Comparison of ENCODE assay signal across 23 cellular contexts in the genomic region with DNA sequence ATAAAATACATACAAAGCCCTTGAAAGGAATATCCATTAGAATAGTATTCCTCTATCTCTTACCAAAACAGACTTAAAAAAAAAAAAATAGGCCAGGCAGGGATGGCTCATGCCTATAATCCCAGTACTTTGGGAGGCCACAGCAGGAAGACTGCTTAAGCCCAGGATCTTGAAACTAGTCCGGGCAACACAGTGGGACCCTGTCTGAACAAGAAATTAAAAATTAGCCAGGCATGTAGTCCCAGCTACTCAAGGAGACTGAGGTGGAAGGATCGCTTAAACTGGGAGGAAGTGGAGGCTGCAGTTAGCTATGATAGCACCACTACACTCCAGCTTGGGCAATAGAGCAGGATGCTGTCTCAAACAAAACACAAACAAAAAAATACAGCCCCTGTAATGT. TPM values are rescaled to one million over a fixed set of nuclear protein-coding genes. Genes with fewer than 3 reads are reported as not detected.
DNase-seq lines count a peak whose midpoint lies in the region; ATAC-seq and TF ChIP-seq lines count a peak whose summit lies in the region.
"Had no signal": no experiment of that assay in that cellular context is flagged by ENCODE, and none has a peak within 500 bp of the region (broad histone marks: within the 10 kb centered on the region; RNA-seq: fewer than 3 reads in every experiment).

No MANE protein-coding gene starts in this region.

- no peaks in the 10 kb centered on the region for H3K27me3 ChIP-seq in colonic mucosa
- H3K27me3 ChIP-seq in stomach: no peaks in the 10 kb centered on the region
- H3K27me3 ChIP-seq: sigmoid colon had no signal

- peak overlapping the region in 1 of 2 donors; percentile 70 for H3K9ac ChIP-seq in colonic mucosa (ENCODE audit: low read depth in 2 of 2, low read length in 2 of 2)
- H3K9ac ChIP-seq: parathyroid adenoma had no signal

- H3K4me1 ChIP-seq in colonic mucosa: peaks cover 38% of the 10 kb centered on the region
- peaks cover 47 to 83% (median 51%) of the 10 kb centered on the region in 4 donors for H3K4me1 ChIP-seq in stomach

- peak overlapping the region; percentile 62 for H3K27ac ChIP-seq in colonic mucosa
- peak overlapping the region in 4 of 5 donors; percentile 77 to 91 (median 83) for H3K27ac ChIP-seq in stomach
- H3K27ac ChIP-seq: parathyroid adenoma, PC-9 had no signal

- no peak for TF ChIP-seq CTCF in colonic mucosa (IDR thresholded peaks at IDR 0.05)
- no peak for TF ChIP-seq CTCF in stomach (IDR thresholded peaks at IDR 0.05)

- H3K4me1 Mint-ChIP-seq in IgD-negative memory B cell: peaks cover 49 to 68% (median 68%) of the 10 kb centered on the region in 3 donors
- H3K4me1 Mint-ChIP-seq in memory B cell: peaks cover 63% of the 10 kb centered on the region
- H3K4me1 Mint-ChIP-seq in T-helper 2 cell treated with Interferon-gamma antibody and Interleukin-4, amounts not matched to agents 5 μg/mL and 100 μg/mL, for 36 hours (ENCODE audit: low read depth): peaks cover 6% of the 10 kb centered on the region
- H3K4me1 Mint-ChIP-seq: activated CD4-positive, alpha-beta T cell treated with anti-CD3 and anti-CD28 coated beads for 36 hours had no signal

- WGBS in stomach, 5 donors: 80 to 93% (median 90%) methylated on average over 2 of the region's 2 CpGs

- H3K36me3 ChIP-seq in colonic mucosa (no peaks in the 10 kb centered on the region), stomach (no peaks in the 10 kb centered on the region)
- H3K36me3 ChIP-seq: gastroesophageal sphincter, sigmoid colon had no signal

- no peaks in the 10 kb centered on the region for H3K9me3 Mint-ChIP-seq in IgD-negative memory B cell
- no peaks in the 10 kb centered on the region for H3K9me3 Mint-ChIP-seq in memory B cell
- H3K9me3 Mint-ChIP-seq in T-helper 2 cell treated with Interferon-gamma antibody and Interleukin-4, amounts not matched to agents 5 μg/mL and 100 μg/mL, for 36 hours: no peaks in the 10 kb centered on the region
- H3K9me3 Mint-ChIP-seq: CD8-positive, alpha-beta T cell; natural killer cell treated with Interleukin-12 subunit alpha and Interleukin-12 subunit beta and Interleukin-15 and Interleukin-18, amount 100 ng/mL, for 72 hours; T-cell had no signal

- no peak for DNase-seq in colonic mucosa
- DNase-seq in memory B cell (ENCODE audit: low spot score in 2 of 2): no peak
- DNase-seq in stomach: no peak
- no peak for DNase-seq in NCI-H1436 (lab: John Stamatoyannopoulos, UW)
- no peak for DNase-seq in T-helper 2 cell treated with Interferon-gamma antibody and Interleukin-4, amounts not matched to agents 5 μg/mL and 100 μg/mL, for 36 hours (ENCODE audit: low spot score)
- DNase-seq: activated CD4-positive, alpha-beta T cell treated with anti-CD3 and anti-CD28 coated beads for 36 hours; activated naive CD4-positive, alpha-beta T cell treated with anti-CD3 and anti-CD28 coated beads, Interleukin-2, amount 50 U/mL, for 16 hours; aorta; CD8-positive, alpha-beta T cell; effector CD4-positive, alpha-beta T cell; GF-D8; NCI-H1417; NCI-H2107; PC-9; sigmoid colon; substantia nigra; T-cell had no signal

- intact Hi-C loops in colonic mucosa (cut with DNase I) (no loop called here), stomach (cut with DNase I; ENCODE audit: low total_unique reads) (no loop called here)

- H3K9me3 ChIP-seq in colonic mucosa: no peaks in the 10 kb centered on the region
- H3K9me3 ChIP-seq in stomach: no peaks in the 10 kb centered on the region
- H3K9me3 ChIP-seq: gastroesophageal sphincter, sigmoid colon had no signal

- H3K4me3 Mint-ChIP-seq in IgD-negative memory B cell (peak overlapping the region in 1 of 4 donors; percentile 50), memory B cell (no peak overlapping the region)
- H3K4me3 Mint-ChIP-seq in T-helper 2 cell treated with Interferon-gamma antibody and Interleukin-4, amounts not matched to agents 5 μg/mL and 100 μg/mL, for 36 hours: no peak overlapping the region
- H3K4me3 Mint-ChIP-seq: activated CD4-positive, alpha-beta T cell treated with anti-CD3 and anti-CD28 coated beads for 36 hours; CD8-positive, alpha-beta T cell; natural killer cell treated with Interleukin-12 subunit alpha and Interleukin-12 subunit beta and Interleukin-15 and Interleukin-18, amount 100 ng/mL, for 72 hours; T-cell had no signal

- H3K27me3 Mint-ChIP-seq in IgD-negative memory B cell (no peaks in the 10 kb centered on the region), memory B cell (no peaks in the 10 kb centered on the region)
- H3K27me3 Mint-ChIP-seq in T-helper 2 cell treated with Interferon-gamma antibody and Interleukin-4, amounts not matched to agents 5 μg/mL and 100 μg/mL, for 36 hours (ENCODE audit: low read depth): peaks cover 9% of the 10 kb centered on the region
- H3K27me3 Mint-ChIP-seq: activated CD4-positive, alpha-beta T cell treated with anti-CD3 and anti-CD28 coated beads for 36 hours; natural killer cell treated with Interleukin-12 subunit alpha and Interleukin-12 subunit beta and Interleukin-15 and Interleukin-18, amount 100 ng/mL, for 72 hours; T-cell had no signal

- H3K36me3 Mint-ChIP-seq in IgD-negative memory B cell (peaks cover 2% of the 10 kb centered on the region), memory B cell (peaks cover 14% of the 10 kb centered on the region)
- H3K36me3 Mint-ChIP-seq in T-helper 2 cell treated with Interferon-gamma antibody and Interleukin-4, amounts not matched to agents 5 μg/mL and 100 μg/mL, for 36 hours (ENCODE audit: low read depth): no peaks in the 10 kb centered on the region
- H3K36me3 Mint-ChIP-seq: CD8-positive, alpha-beta T cell; natural killer cell treated with Interleukin-12 subunit alpha and Interleukin-12 subunit beta and Interleukin-15 and Interleukin-18, amount 100 ng/mL, for 72 hours; T-cell had no signal

- no peak for TF ChIP-seq EP300 in stomach (IDR thresholded peaks at IDR 0.05)

- H3K4me3 ChIP-seq in colonic mucosa: no peak overlapping the region
- no peak overlapping the region for H3K4me3 ChIP-seq in stomach
- H3K4me3 ChIP-seq: gastroesophageal sphincter, PC-9, sigmoid colon had no signal

- H3K27ac Mint-ChIP-seq in IgD-negative memory B cell (peak overlapping the region; percentile 13 to 86 (median 27)), memory B cell (peak overlapping the region; percentile 60)
- H3K27ac Mint-ChIP-seq in T-helper 2 cell treated with Interferon-gamma antibody and Interleukin-4, amounts not matched to agents 5 μg/mL and 100 μg/mL, for 36 hours: no peak overlapping the region
- H3K27ac Mint-ChIP-seq: activated CD4-positive, alpha-beta T cell treated with anti-CD3 and anti-CD28 coated beads for 36 hours; CD8-positive, alpha-beta T cell; natural killer cell treated with Interleukin-12 subunit alpha and Interleukin-12 subunit beta and Interleukin-15 and Interleukin-18, amount 100 ng/mL, for 72 hours; T-cell had no signal

- TF ChIP-seq POLR2A in stomach (IDR thresholded peaks at IDR 0.05): no peak

- no peak for ATAC-seq in memory B cell (ENCODE audit: low read depth)
- ATAC-seq in GM21528 (IDR thresholded peaks at IDR 0.05; ENCODE audit: low FRiP score, unreplicated experiment): no peak
- no peak for ATAC-seq in GM21381 (IDR thresholded peaks at IDR 0.05; ENCODE audit: unreplicated experiment)
- ATAC-seq: activated CD4-positive, alpha-beta T cell treated with anti-CD3 and anti-CD28 coated beads for 36 hours; CD8-positive, alpha-beta T cell; gastroesophageal sphincter; natural killer cell treated with Interleukin-12 subunit alpha and Interleukin-12 subunit beta and Interleukin-15 and Interleukin-18, amount 100 ng/mL, for 72 hours; T-cell had no signal

RNA-seq across cellular contexts. Expression of a gene that starts 9.6 kb away (rescaled TPM):
- polyA plus RNA-seq in IgD-negative memory B cell (357 TPM), stomach (100 to 1,000 TPM; 168 to 289 (median 277) TPM)
- total RNA-seq in colonic mucosa (100 to 1,000 TPM; 246 to 433 TPM), stomach (100 to 1,000 TPM in 2 of 5 donors, 10 to 100 TPM in 3; 41.7 to 231 (median 83.9) TPM)
